In the genomic region with DNA sequence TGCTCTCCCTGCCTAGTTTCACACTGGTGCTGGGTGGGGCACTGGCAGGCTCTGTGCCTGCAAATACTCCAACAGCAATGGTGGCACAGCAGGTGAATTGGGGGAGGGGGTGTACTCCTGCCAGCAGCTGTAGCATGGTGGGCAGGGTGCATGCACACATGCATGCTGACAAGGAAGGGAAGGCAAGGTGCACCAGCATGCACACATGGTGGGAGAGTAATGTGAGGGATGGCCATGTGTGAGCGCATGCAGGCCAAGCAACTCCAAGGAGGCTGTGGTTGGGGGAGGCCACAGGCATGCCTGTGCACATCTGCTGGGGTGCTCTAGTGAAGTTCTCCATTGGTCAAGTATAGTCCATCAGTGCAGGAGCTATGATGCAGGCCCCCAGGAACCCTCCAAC, we compare ENCODE assay signal across 26 cellular contexts.
"Had no signal": no experiment of that assay in that cellular context is flagged by ENCODE, and none has a peak within 500 bp of the region (broad histone marks: within the 10 kb centered on the region; RNA-seq: fewer than 3 reads in every experiment).

No MANE protein-coding gene starts in this region.

- ATAC-seq: left colon, left lung, natural killer cell, pancreas, right cardiac atrium had no signal

- H3K9ac ChIP-seq: neural progenitor cell had no signal

- H3K27ac Mint-ChIP-seq: immature natural killer cell; natural killer cell; nephron progenitor cell; neural progenitor cell; stimulated activated naive B cell treated with anti-CD40 and anti-IgM and Interleukin-4, amounts not matched to agents 10 μg/mL and 1 μg/mL and 100 μg/mL, for 72 hours; stimulated activated naive CD8-positive, alpha-beta T cell treated with anti-CD3 and anti-CD28 coated beads, Interleukin-15, Interleukin-2, amounts not matched to agents 100 ng/mL and 50 ng/mL, for 24 hours; type B pancreatic cell had no signal

- H3K4me3 Mint-ChIP-seq: immature natural killer cell; naive B cell; natural killer cell; nephron progenitor cell; neural progenitor cell; stimulated activated naive B cell treated with anti-CD40 and anti-IgM and Interleukin-4, amounts not matched to agents 10 μg/mL and 1 μg/mL and 100 μg/mL, for 72 hours; stimulated activated naive CD8-positive, alpha-beta T cell treated with anti-CD3 and anti-CD28 coated beads, Interleukin-15, Interleukin-2, amounts not matched to agents 100 ng/mL and 50 ng/mL, for 24 hours; type B pancreatic cell had no signal

- H3K4me3 ChIP-seq: heart left ventricle, left lung, lower lobe of right lung, neural progenitor cell, pancreas, prostate gland, sigmoid colon, tibial nerve, vagina had no signal

- H3K9me3 ChIP-seq: lower lobe of right lung, pancreas, prostate gland, sigmoid colon, vagina had no signal

- FAIRE-seq: islet of Langerhans, kidney, pancreas, small intestine had no signal

- H3K27me3 ChIP-seq: heart left ventricle, left lung, neural progenitor cell, pancreas, sigmoid colon, tibial nerve, vagina had no signal

- H3K27me3 Mint-ChIP-seq: type B pancreatic cell had no signal

- H3K36me3 Mint-ChIP-seq: naive B cell; neural progenitor cell; stimulated activated naive B cell treated with anti-CD40 and anti-IgM and Interleukin-4, amounts not matched to agents 10 μg/mL and 1 μg/mL and 100 μg/mL, for 72 hours; type B pancreatic cell had no signal

- H3K4me1 Mint-ChIP-seq: immature natural killer cell; naive B cell; natural killer cell; nephron progenitor cell; neural progenitor cell; stimulated activated naive B cell treated with anti-CD40 and anti-IgM and Interleukin-4, amounts not matched to agents 10 μg/mL and 1 μg/mL and 100 μg/mL, for 72 hours had no signal

- H3K4me2 ChIP-seq: neural progenitor cell had no signal

- H3K4me1 ChIP-seq: heart left ventricle, left lung, lower lobe of right lung, neural progenitor cell, pancreas, prostate gland, sigmoid colon, tibial nerve, vagina had no signal

- H3K27ac ChIP-seq: heart left ventricle, left lung, lower lobe of right lung, neural progenitor cell, pancreas, prostate gland, sigmoid colon, tibial nerve, vagina had no signal

- H2AFZ ChIP-seq: neural progenitor cell had no signal

- DNase-seq: heart left ventricle; hypothalamus; immature natural killer cell; kidney; lower lobe of right lung; naive B cell; natural killer cell; nephron progenitor cell; posterior cingulate gyrus; retina; right cardiac atrium; sigmoid colon; small intestine; stimulated activated CD4-positive, alpha-beta T cell treated with anti-CD3 and anti-CD28 coated beads, Interleukin-4, amount 100 ng/mL, for 24 hours; stimulated activated naive B cell treated with anti-CD40 and anti-IgM and Interleukin-4, amounts not matched to agents 10 μg/mL and 1 μg/mL and 100 μg/mL, for 72 hours; substantia nigra had no signal

- H3K36me3 ChIP-seq: heart left ventricle, left lung, lower lobe of right lung, neural progenitor cell, pancreas, prostate gland, sigmoid colon, tibial nerve, vagina had no signal
